In the genomic region with DNA sequence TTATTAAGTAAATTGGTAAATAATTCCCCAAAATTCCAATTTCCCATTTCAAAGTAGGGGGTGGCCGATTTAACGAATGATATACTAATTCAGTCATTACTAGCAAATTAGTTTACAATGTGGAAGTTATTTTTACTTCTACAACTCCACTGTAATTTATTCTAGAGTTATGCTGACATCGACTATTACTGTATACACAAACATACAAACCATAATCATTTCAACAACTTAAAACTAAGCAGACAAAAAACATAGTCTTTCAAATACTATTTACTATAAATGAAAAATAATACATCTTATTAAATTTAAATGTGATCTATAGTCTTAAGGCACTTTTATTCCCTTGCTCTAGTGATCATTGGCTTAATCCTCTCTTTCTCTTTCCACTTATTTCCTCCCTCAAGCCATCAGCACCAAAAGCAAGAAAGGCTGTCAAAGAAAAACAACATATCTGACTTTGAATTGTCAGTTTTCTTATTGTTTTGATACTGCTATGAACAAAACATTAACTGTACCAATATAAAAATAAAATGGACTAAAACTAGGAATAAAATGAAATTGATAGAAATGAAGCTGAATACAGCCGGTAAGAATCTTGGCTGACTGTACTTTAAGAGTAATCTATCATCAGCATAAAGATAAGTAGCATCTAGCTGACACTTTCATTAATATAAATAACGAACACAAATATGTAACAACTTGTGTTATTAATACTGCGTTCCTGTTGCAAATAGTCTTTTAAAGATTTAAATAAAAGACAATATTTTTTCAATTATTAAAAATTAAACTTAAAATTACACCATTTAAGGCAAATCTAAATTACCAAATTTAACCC, we compare ENCODE assay signal across 12 cellular contexts. TPM values are rescaled to one million over a fixed set of nuclear protein-coding genes. Genes with fewer than 3 reads are reported as not detected.
DNase-seq lines count a peak whose midpoint lies in the region; ATAC-seq, FAIRE-seq and TF ChIP-seq lines count a peak whose summit lies in the region.
"Had no signal": no experiment of that assay in that cellular context is flagged by ENCODE, and none has a peak within 500 bp of the region (broad histone marks: within the 10 kb centered on the region; RNA-seq: fewer than 3 reads in every experiment).

No MANE protein-coding gene starts in this region.

- intact Hi-C loops in Calu3 (cut with micrococcal nuclease; ENCODE audit: unreplicated experiment) (loop anchor here (10.0 kb wide), 1 partner anchor 179 kb away; no protein-coding TSS in a partner anchor), Panc1 (cut with micrococcal nuclease; ENCODE audit: unreplicated experiment) (no loop called here), pancreas (cut with DNase I) (no loop called here)

- DNase-seq in Calu3 (no peak), Panc1 (ENCODE audit: low read depth, low spot score) (no peak), fibroblast of lung (ENCODE audit: low read depth in 2 of 2) (no peak), pancreas (no peak), dedifferentiated amniotic fluid mesenchymal stem cell (ENCODE audit: extremely low spot score) (no peak), cortex of kidney (lab: John Stamatoyannopoulos, UW) (no peak), omental fat pad (ENCODE audit: low spot score) (no peak)
- DNase-seq: activated CD4-positive, alpha-beta T cell treated with anti-CD3 and anti-CD28 coated beads for 4 hours; DND-41; KG1; substantia nigra had no signal

- in situ Hi-C loops in Panc1 (cut with HindIII; ENCODE audit: low pct_unique_long_range_greater_than_20kb, low sequenced_read_pairs): no loop called here

- H3K9me3 ChIP-seq in Panc1 (ENCODE audit: control insufficient read depth, insufficient read depth, low read depth, low read length): no peaks in the 10 kb centered on the region
- H3K9me3 ChIP-seq in fibroblast of lung (ENCODE audit: control insufficient read depth, insufficient read depth, low read depth, low read length): no peaks in the 10 kb centered on the region
- H3K9me3 ChIP-seq in pancreas: no peaks in the 10 kb centered on the region

- no TSS peak for BruUV-seq in Calu3 (replicated peaks; lab: Mats Ljungman, UMichigan)
- no TSS peak for BruUV-seq in Panc1 (replicated peaks; lab: Mats Ljungman, UMichigan)

- POLR2A ChIA-PET in Panc1 (lab: Charles Lee): no interaction called here

- peaks cover 54% of the 10 kb centered on the region for H3K36me3 Mint-ChIP-seq in Calu3 (ENCODE audit: insufficient read depth, unreplicated experiment)

- H3K27ac Mint-ChIP-seq in Calu3 (ENCODE audit: unreplicated experiment): peak overlapping the region; percentile 83

- peak; percentile 75 for FAIRE-seq in pancreas (lab: Jason Lieb, UNC)

- TF ChIP-seq CTCF in Calu3 (IDR thresholded peaks at IDR 0.05; ENCODE audit: unreplicated experiment): no peak
- no peak for TF ChIP-seq CTCF in Panc1 (IDR thresholded peaks at IDR 0.05)
- TF ChIP-seq CTCF in fibroblast of lung (conservative IDR thresholded peaks at IDR 0.05 in 1 of 2, IDR thresholded peaks at IDR 0.05 in 1 of 2; ENCODE audit: low read depth in 1 of 2, low read length in 2 of 2): no peak
- no peak for TF ChIP-seq CTCF in pancreas (IDR thresholded peaks at IDR 0.05)
- TF ChIP-seq CTCF in omental fat pad (IDR thresholded peaks at IDR 0.05): no peak

- CTCF ChIA-PET in Calu3 (lab: Charles Lee) (no interaction called here), Panc1 (lab: Charles Lee) (no interaction called here)

- H3K4me3 ChIP-seq in Panc1 (ENCODE audit: low read depth in 2 of 2, low read length in 2 of 2): peak overlapping the region; percentile 28 to 97; a peak in 3 of 4 replicates
- H3K4me3 ChIP-seq in fibroblast of lung (replicated peaks in 1 of 4; ENCODE audit: control extremely low read depth in 1 of 4, insufficient read depth in 1 of 4, low read depth in 3 of 4, low read length in 4 of 4): peak overlapping the region; percentile 81 to 94 (median 90)
- peak overlapping the region in 2 of 4 donors; percentile 82 to 96 for H3K4me3 ChIP-seq in pancreas

- H3K79me2 ChIP-seq in fibroblast of lung (ENCODE audit: control insufficient read depth, insufficient read depth, low read length): peaks cover 78% of the 10 kb centered on the region

- H3K36me3 ChIP-seq in Panc1 (ENCODE audit: control insufficient read depth, insufficient read depth, low read length): no peaks in the 10 kb centered on the region
- H3K36me3 ChIP-seq in fibroblast of lung (ENCODE audit: control insufficient read depth, insufficient read depth, low read length): no peaks in the 10 kb centered on the region
- H3K36me3 ChIP-seq in pancreas: no peaks in the 10 kb centered on the region

- no peaks in the 10 kb centered on the region for H3K27me3 Mint-ChIP-seq in Calu3 (ENCODE audit: unreplicated experiment)

- ATAC-seq in Panc1 (no peak), pancreas (no peak), GM19023 (IDR thresholded peaks at IDR 0.05; ENCODE audit: unreplicated experiment) (no peak), omental fat pad (ENCODE audit: low FRiP score) (no peak)

- WGBS in pancreas, 2 donors: 23 to 31% methylated on average over 6 of the region's 6 CpGs

- peak overlapping the region; percentile 91 for H3K4me3 Mint-ChIP-seq in Calu3 (ENCODE audit: low read depth, unreplicated experiment)

- no peak overlapping the region for H3K9ac ChIP-seq in fibroblast of lung (ENCODE audit: insufficient read depth, low read length)

- H3K9me3 Mint-ChIP-seq in Calu3 (ENCODE audit: low read depth, unreplicated experiment): no peaks in the 10 kb centered on the region

- H3K4me1 ChIP-seq in Panc1 (ENCODE audit: control insufficient read depth, insufficient read depth, low read length) (peaks cover 9% of the 10 kb centered on the region), fibroblast of lung (ENCODE audit: control insufficient read depth, extremely low read depth, insufficient read depth, low read length) (no peaks in the 10 kb centered on the region), pancreas (peaks cover 8 to 18% (median 12%) of the 10 kb centered on the region in 3 donors)

- peaks cover 6% of the 10 kb centered on the region for H4K20me1 ChIP-seq in fibroblast of lung (ENCODE audit: control insufficient read depth, extremely low read depth, insufficient read depth, low read length)

- H3K27me3 ChIP-seq in Panc1 (ENCODE audit: control insufficient read depth, insufficient read depth, low read length): no peaks in the 10 kb centered on the region
- H3K27me3 ChIP-seq in fibroblast of lung (ENCODE audit: control insufficient read depth, insufficient read depth, low read length): no peaks in the 10 kb centered on the region
- no peaks in the 10 kb centered on the region for H3K27me3 ChIP-seq in pancreas

- no peak overlapping the region for H2AFZ ChIP-seq in fibroblast of lung (ENCODE audit: low read length)

- peak overlapping the region; percentile 92 for H3K4me2 ChIP-seq in fibroblast of lung (ENCODE audit: extremely low read depth, insufficient read depth, low read length)

- H3K4me1 Mint-ChIP-seq in Calu3 (ENCODE audit: low read depth, unreplicated experiment): peaks cover 47% of the 10 kb centered on the region

- H3K27ac ChIP-seq in Panc1 (ENCODE audit: low read length) (peak overlapping the region; percentile 90; the same call in 1 of the 2 replicates), fibroblast of lung (ENCODE audit: insufficient read depth, low read length) (no peak overlapping the region), pancreas (no peak overlapping the region)

RNA-seq across cellular contexts. Expression of a gene that starts 4.1 kb away (rescaled TPM):
- total RNA-seq in Calu3 (2022) (48.6 and 49.5 TPM in 2 replicates), Panc1 (2021; ENCODE audit: unreplicated experiment) (32.8 TPM), fibroblast of lung (55.0 and 77.1 TPM in 2 replicates), pancreas (10 to 100 TPM; 11.9 to 22.5 (median 17.1) TPM), omental fat pad (10 to 100 TPM; 33.3 to 92.7 (median 39.9) TPM)
- polyA plus RNA-seq in Panc1 (2012; ENCODE audit: insufficient read length): 14.1 TPM
- polyA plus RNA-seq in fibroblast of lung (20.9 and 26.4 TPM in 2 replicates), pancreas (10 to 100 TPM in 1 of 2 donors, 1 to 10 TPM in 1; 5.3 to 10.3 TPM)
- 16.1 and 21.8 TPM in 2 replicates for polyA plus RNA-seq in fibroblast of lung (2012)
- polyA minus RNA-seq in fibroblast of lung (ENCODE audit: low replicate concordance): 13.4 and 13.9 TPM in 2 replicates
